In the genomic region with DNA sequence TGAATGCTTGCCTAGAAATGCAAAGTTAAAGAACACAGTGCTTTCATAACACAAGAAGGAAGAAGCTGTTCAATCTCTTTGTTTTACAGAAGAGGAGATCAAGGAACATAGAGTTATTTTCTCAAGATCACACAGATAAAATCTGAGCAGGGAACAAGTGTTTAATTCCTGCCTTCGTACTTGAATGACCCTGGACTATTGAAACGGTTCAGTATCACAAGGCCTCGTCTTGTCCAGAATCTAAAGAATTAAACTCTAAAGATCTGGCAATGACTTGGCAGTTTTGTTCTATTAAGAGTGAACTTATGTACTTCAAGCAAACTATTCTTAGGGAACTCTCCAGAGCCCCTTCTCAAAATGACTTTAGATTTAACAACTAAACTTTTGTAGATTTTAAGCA, we compare ENCODE assay signal across 13 cellular contexts.
"Had no signal": no experiment of that assay in that cellular context is flagged by ENCODE, and none has a peak within 500 bp of the region (broad histone marks: within the 10 kb centered on the region; RNA-seq: fewer than 3 reads in every experiment).

No MANE protein-coding gene starts in this region.

- H3K4me1 ChIP-seq: sigmoid colon had no signal

- H3K36me3 ChIP-seq: brain microvascular endothelial cell, sigmoid colon, thoracic aorta had no signal

- DNase-seq: activated naive CD4-positive, alpha-beta T cell; activated naive CD8-positive, alpha-beta T cell treated with anti-CD3 and anti-CD28 coated beads, Interleukin-2, amount 10 ng/mL, durations not matched to agents 7 days and 5 days; anterior cingulate cortex; brain microvascular endothelial cell; cerebellar nuclear complex; glutamatergic neuron; immature natural killer cell; natural killer cell; sigmoid colon; stimulated activated CD4-positive, alpha-beta T cell treated with anti-CD3 and anti-CD28 coated beads, Interleukin-1b, Interleukin-23, amount 100 ng/mL, for 48 hours; stimulated activated naive CD8-positive, alpha-beta T cell treated with anti-CD3 and anti-CD28 coated beads, Interleukin-15, amount 100 ng/mL, for 72 hours had no signal

- H3K9me3 ChIP-seq: sigmoid colon, thoracic aorta had no signal

- H3K27ac ChIP-seq: brain microvascular endothelial cell, sigmoid colon, thoracic aorta had no signal

- H3K27me3 ChIP-seq: brain microvascular endothelial cell, sigmoid colon had no signal

- ATAC-seq: activated CD4-positive, CD25-positive, alpha-beta regulatory T cell treated with anti-CD3 and anti-CD28 coated beads, Interleukin-2, amount 50 U/mL, for 24 hours; natural killer cell; stimulated activated naive CD8-positive, alpha-beta T cell treated with anti-CD3 and anti-CD28 coated beads, Interleukin-15, amount 100 ng/mL, for 72 hours had no signal

- H3K4me3 ChIP-seq: sigmoid colon, thoracic aorta had no signal
